In the genomic region with DNA sequence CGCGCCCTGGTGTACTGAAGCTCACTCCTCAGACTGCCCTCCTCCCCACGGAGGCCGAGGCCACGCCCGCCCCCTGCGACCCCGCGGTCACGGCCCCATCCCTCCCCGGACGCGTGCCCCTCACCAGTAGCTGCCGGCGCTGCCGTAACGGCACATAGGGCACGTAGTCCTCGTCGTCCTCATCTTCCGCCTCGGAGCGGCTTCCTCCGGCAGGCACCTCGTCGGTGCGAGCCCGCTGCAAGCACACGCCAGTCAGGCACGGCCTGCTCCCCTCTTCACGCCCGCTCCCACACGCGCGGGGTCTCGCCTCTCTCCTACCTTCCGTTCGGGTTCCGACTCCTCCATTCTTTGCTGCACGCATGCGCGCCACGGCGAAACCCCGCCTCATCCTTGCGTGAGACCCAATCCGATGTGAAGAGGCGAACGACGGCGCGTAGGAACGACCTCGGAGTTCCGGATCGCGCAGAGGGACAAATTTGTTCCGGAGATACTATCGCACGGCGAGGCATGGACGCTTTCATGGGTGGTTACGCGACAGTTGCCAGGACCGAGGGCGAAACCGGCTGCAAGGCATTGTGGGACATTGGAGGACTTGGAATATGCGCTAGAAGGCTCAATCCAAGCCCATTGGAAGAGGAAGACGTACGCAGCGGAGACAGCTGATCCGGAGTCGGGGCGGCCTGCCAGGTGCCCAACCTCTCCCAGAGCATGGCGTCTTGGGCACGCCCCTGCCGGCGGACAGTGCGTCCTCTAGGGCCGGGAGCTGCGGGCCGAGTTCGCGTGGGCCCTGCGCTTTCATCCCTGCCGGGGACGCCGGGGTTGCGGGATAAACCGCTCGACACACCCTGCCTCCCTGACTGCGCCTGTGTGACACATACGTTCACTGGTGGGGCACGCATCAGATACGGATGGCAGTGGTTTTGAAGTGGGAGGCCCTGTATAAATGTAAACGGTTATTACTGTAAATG, we compare ENCODE assay signal across 1 cellular context.
TF ChIP-seq lines count a peak whose summit lies in the region.

Gene DDX41, minus strand, starts transcription at position 361 of the 968 bp plus-strand sequence. Its CDS starts 16 bp downstream, at position 345.

TF ChIP-seq in HEK293, 187 proteins besides CTCF, POLR2A, EP300 and RAD21 (continued from another document):
- TF ChIP-seq, protein P1, sequence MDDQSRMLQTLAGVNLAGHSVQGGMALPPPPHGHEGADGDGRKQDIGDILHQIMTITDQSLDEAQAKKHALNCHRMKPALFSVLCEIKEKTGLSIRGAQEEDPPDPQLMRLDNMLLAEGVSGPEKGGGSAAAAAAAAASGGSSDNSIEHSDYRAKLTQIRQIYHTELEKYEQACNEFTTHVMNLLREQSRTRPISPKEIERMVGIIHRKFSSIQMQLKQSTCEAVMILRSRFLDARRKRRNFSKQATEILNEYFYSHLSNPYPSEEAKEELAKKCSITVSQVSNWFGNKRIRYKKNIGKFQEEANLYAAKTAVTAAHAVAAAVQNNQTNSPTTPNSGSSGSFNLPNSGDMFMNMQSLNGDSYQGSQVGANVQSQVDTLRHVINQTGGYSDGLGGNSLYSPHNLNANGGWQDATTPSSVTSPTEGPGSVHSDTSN (CRISPR knock-in tag; IDR thresholded peaks at IDR 0.05) = no peak; the same call in 1 of the 2 replicates
- TF ChIP-seq ZNF785 (tag by site-specific recombination; IDR thresholded peaks at IDR 0.05) (no peak), ZNF184 (tag by site-specific recombination; IDR thresholded peaks at IDR 0.05) (peak; percentile 65; the same call in 1 of the 2 replicates), ZNF629 (tag by site-specific recombination; IDR thresholded peaks at IDR 0.05) (peak; percentile 94), KLF9 (tag by site-specific recombination; IDR thresholded peaks at IDR 0.05; ENCODE audit: low read depth) (peak; percentile 98), ZNF391 (tag by site-specific recombination; IDR thresholded peaks at IDR 0.05; ENCODE audit: borderline replicate concordance, low read depth) (peak; percentile 79; the same call in 1 of the 2 replicates), ZNF23 (tag by site-specific recombination; IDR thresholded peaks at IDR 0.05; ENCODE audit: borderline replicate concordance) (no peak), KLF8 (tag by site-specific recombination; IDR thresholded peaks at IDR 0.05) (peak; percentile 96), ZNF843 (tag by site-specific recombination; IDR thresholded peaks at IDR 0.05) (peak; percentile 61), ZBTB7A (tag by site-specific recombination; IDR thresholded peaks at IDR 0.05; ENCODE audit: low read depth) (0 out of 2 replicates have a peak, but pooled peaks have one; percentile 38), ZNF2 (tag by site-specific recombination; IDR thresholded peaks at IDR 0.05) (peak; percentile 82), SCRT1 (tag by site-specific recombination; IDR thresholded peaks at IDR 0.05; ENCODE audit: borderline replicate concordance) (no peak; the same call in 1 of the 2 replicates), ZNF548 (tag by site-specific recombination; IDR thresholded peaks at IDR 0.05) (no peak), WT1 (tag by site-specific recombination; IDR thresholded peaks at IDR 0.05) (peak; percentile 52), ZNF148 (tag by site-specific recombination; IDR thresholded peaks at IDR 0.05; ENCODE audit: borderline replicate concordance) (no peak), SP2 (tag by site-specific recombination; IDR thresholded peaks at IDR 0.05) (peak; percentile 94), ZNF560 (tag by site-specific recombination; IDR thresholded peaks at IDR 0.05; ENCODE audit: borderline replicate concordance) (no peak), SCRT2 (tag by site-specific recombination; IDR thresholded peaks at IDR 0.05) (no peak), EGR2 (tag by site-specific recombination; IDR thresholded peaks at IDR 0.05; ENCODE audit: low read depth) (peak; percentile 68), REST (tag by site-specific recombination; IDR thresholded peaks at IDR 0.05) (0 out of 2 replicates have a peak, but pooled peaks have one; percentile 31), HOXC10 (CRISPR knock-in tag; IDR thresholded peaks at IDR 0.05) (no peak), ZNF132 (tag by site-specific recombination; IDR thresholded peaks at IDR 0.05; ENCODE audit: borderline replicate concordance) (no peak), ZNF16 (tag by site-specific recombination; IDR thresholded peaks at IDR 0.05; ENCODE audit: low read depth) (no peak; the same call in 1 of the 2 replicates), PRDM10 (tag by site-specific recombination; IDR thresholded peaks at IDR 0.05) (peak; percentile 94), ZNF747 (tag by site-specific recombination; IDR thresholded peaks at IDR 0.05) (no peak), KLF1 (tag by site-specific recombination; IDR thresholded peaks at IDR 0.05) (peak; percentile 85), KLF7 (tag by site-specific recombination; IDR thresholded peaks at IDR 0.05; ENCODE audit: borderline replicate concordance) (0 out of 2 replicates have a peak, but pooled peaks have one; percentile 76), ZNF266 (tag by site-specific recombination; IDR thresholded peaks at IDR 0.05; ENCODE audit: low read depth) (no peak), SP7 (tag by site-specific recombination; IDR thresholded peaks at IDR 0.05) (peak; percentile 93), PATZ1 (tag by site-specific recombination; IDR thresholded peaks at IDR 0.05) (peak; percentile 54; the same call in 1 of the 2 replicates)
- TF ChIP-seq, protein P2, sequence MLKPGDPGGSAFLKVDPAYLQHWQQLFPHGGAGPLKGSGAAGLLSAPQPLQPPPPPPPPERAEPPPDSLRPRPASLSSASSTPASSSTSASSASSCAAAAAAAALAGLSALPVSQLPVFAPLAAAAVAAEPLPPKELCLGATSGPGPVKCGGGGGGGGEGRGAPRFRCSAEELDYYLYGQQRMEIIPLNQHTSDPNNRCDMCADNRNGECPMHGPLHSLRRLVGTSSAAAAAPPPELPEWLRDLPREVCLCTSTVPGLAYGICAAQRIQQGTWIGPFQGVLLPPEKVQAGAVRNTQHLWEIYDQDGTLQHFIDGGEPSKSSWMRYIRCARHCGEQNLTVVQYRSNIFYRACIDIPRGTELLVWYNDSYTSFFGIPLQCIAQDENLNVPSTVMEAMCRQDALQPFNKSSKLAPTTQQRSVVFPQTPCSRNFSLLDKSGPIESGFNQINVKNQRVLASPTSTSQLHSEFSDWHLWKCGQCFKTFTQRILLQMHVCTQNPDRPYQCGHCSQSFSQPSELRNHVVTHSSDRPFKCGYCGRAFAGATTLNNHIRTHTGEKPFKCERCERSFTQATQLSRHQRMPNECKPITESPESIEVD (tag by site-specific recombination; IDR thresholded peaks at IDR 0.05) = no peak
- TF ChIP-seq, protein P3, sequence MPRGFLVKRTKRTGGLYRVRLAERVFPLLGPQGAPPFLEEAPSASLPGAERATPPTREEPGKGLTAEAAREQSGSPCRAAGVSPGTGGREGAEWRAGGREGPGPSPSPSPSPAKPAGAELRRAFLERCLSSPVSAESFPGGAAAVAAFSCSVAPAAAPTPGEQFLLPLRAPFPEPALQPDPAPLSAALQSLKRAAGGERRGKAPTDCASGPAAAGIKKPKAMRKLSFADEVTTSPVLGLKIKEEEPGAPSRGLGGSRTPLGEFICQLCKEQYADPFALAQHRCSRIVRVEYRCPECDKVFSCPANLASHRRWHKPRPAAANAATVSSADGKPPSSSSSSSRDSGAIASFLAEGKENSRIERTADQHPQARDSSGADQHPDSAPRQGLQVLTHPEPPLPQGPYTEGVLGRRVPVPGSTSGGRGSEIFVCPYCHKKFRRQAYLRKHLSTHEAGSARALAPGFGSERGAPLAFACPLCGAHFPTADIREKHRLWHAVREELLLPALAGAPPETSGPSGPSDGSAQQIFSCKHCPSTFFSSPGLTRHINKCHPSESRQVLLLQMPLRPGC (tag by site-specific recombination; IDR thresholded peaks at IDR 0.05) = peak; percentile 90
- TF ChIP-seq, protein P4, sequence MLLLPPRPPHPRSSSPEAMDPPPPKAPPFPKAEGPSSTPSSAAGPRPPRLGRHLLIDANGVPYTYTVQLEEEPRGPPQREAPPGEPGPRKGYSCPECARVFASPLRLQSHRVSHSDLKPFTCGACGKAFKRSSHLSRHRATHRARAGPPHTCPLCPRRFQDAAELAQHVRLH (tag by site-specific recombination; IDR thresholded peaks at IDR 0.05) = peak; percentile 96
- TF ChIP-seq, protein P5, sequence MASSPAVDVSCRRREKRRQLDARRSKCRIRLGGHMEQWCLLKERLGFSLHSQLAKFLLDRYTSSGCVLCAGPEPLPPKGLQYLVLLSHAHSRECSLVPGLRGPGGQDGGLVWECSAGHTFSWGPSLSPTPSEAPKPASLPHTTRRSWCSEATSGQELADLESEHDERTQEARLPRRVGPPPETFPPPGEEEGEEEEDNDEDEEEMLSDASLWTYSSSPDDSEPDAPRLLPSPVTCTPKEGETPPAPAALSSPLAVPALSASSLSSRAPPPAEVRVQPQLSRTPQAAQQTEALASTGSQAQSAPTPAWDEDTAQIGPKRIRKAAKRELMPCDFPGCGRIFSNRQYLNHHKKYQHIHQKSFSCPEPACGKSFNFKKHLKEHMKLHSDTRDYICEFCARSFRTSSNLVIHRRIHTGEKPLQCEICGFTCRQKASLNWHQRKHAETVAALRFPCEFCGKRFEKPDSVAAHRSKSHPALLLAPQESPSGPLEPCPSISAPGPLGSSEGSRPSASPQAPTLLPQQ (tag by site-specific recombination; IDR thresholded peaks at IDR 0.05) = peak; percentile 93
